Comparison of ENCODE assay signal across 16 cellular contexts in the genomic region with DNA sequence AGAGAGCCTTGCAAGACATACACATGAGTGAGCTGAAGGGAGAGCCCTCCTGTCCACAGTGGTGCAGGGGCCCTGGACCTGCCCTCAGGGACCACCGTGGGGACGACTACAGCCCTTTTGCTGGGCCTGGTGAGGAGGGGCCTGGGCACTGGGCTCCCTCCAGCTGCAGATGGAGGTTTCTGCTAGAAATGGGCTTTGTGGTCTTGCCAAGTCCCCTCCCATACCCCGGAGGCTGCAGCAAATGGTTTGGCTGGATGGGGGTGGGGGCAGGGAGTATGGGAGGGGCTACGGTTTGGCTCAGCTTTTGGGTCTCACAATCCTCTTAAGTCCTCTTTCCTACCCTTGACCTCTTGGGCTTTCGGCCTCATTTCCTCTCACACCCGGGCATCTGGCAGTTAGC. TPM values are rescaled to one million over a fixed set of nuclear protein-coding genes. Genes with fewer than 3 reads are reported as not detected.
A peak's percentile ranks its signal among the peaks of the same experiment; 100 is the strongest.
DNase-seq lines count a peak whose midpoint lies in the region; ATAC-seq and TF ChIP-seq lines count a peak whose summit lies in the region.
"Had no signal": no experiment of that assay in that cellular context is flagged by ENCODE, and none has a peak within 500 bp of the region (broad histone marks: within the 10 kb centered on the region; RNA-seq: fewer than 3 reads in every experiment).

No MANE protein-coding gene starts in this region.

- H3K27ac ChIP-seq in BLaER1 (no peak overlapping the region), body of pancreas (no peak overlapping the region)
- H3K27ac ChIP-seq: suprapubic skin had no signal

- H3K9me3 ChIP-seq in BLaER1 (no peaks in the 10 kb centered on the region), body of pancreas (no peaks in the 10 kb centered on the region)
- H3K9me3 ChIP-seq: suprapubic skin had no signal

- no peaks in the 10 kb centered on the region for H3K36me3 Mint-ChIP-seq in glutamatergic neuron (ENCODE audit: unreplicated experiment)
- peaks cover 4% of the 10 kb centered on the region for H3K36me3 Mint-ChIP-seq in osteocyte (ENCODE audit: unreplicated experiment)

- H3K27me3 ChIP-seq in BLaER1 (no peaks in the 10 kb centered on the region), body of pancreas (no peaks in the 10 kb centered on the region)
- H3K27me3 ChIP-seq: suprapubic skin had no signal

- intact Hi-C loops in body of pancreas (cut with DNase I) = no loop called here

- TF ChIP-seq CTCF in glutamatergic neuron (IDR thresholded peaks at IDR 0.05; ENCODE audit: partially characterized antibody, unreplicated experiment) = no peak
- no peak for TF ChIP-seq CTCF in osteocyte (IDR thresholded peaks at IDR 0.05)
- TF ChIP-seq CTCF in body of pancreas (IDR thresholded peaks at IDR 0.05) = no peak
- no peak for TF ChIP-seq CTCF in GM13976 (IDR thresholded peaks at IDR 0.05; ENCODE audit: borderline replicate concordance, control extremely low read depth, extremely low read depth, insufficient read depth, missing control alignments)

- H3K27me3 Mint-ChIP-seq in glutamatergic neuron (ENCODE audit: unreplicated experiment) = peaks cover 11% of the 10 kb centered on the region
- H3K27me3 Mint-ChIP-seq in osteocyte (ENCODE audit: unreplicated experiment) = no peaks in the 10 kb centered on the region

- peaks cover 63% of the 10 kb centered on the region for H3K4me1 Mint-ChIP-seq in glutamatergic neuron (ENCODE audit: low read depth, unreplicated experiment)
- peaks cover 84% of the 10 kb centered on the region for H3K4me1 Mint-ChIP-seq in osteocyte (ENCODE audit: unreplicated experiment)

- no peak overlapping the region for H3K9ac ChIP-seq in BLaER1

- H4K20me1 ChIP-seq in BLaER1 = peaks cover 100% of the 10 kb centered on the region

- H3K36me3 ChIP-seq in BLaER1 (peaks cover 72% of the 10 kb centered on the region), body of pancreas (replicated peaks in 1 of 2; ENCODE audit: insufficient read depth in 1 of 2, low read depth in 2 of 2) (no peaks in the 10 kb centered on the region)
- H3K36me3 ChIP-seq: suprapubic skin had no signal

- H3K4me2 ChIP-seq in BLaER1 = peak overlapping the region; percentile 99

- TF ChIP-seq POLR2A in body of pancreas (IDR thresholded peaks at IDR 0.05) = no peak
- TF ChIP-seq POLR2A in erythroblast (IDR thresholded peaks at IDR 0.05; ENCODE audit: low read length) = no peak

- peak overlapping the region; percentile 96 for H3K4me3 Mint-ChIP-seq in glutamatergic neuron (ENCODE audit: unreplicated experiment)
- H3K4me3 Mint-ChIP-seq in osteocyte (ENCODE audit: unreplicated experiment) = peak overlapping the region; percentile 40
- H3K4me3 Mint-ChIP-seq: activated CD8-positive, alpha-beta T cell treated with anti-CD3 and anti-CD28 coated beads, Interleukin-2, amount 10 ng/mL, durations not matched to agents 7 days and 5 days; HFFc6 had no signal

- ATAC-seq in HG03442 (IDR thresholded peaks at IDR 0.05; ENCODE audit: unreplicated experiment) (no peak), body of pancreas (no peak)
- ATAC-seq: activated CD8-positive, alpha-beta T cell treated with anti-CD3 and anti-CD28 coated beads, Interleukin-2, amount 10 ng/mL, durations not matched to agents 7 days and 5 days; left cardiac atrium had no signal

- in situ Hi-C loops in GM13976 (cut with MboI; ENCODE audit: low sequenced_read_pairs, unreplicated experiment) = no loop called here

- H3K4me1 ChIP-seq in BLaER1 = peaks cover 83% of the 10 kb centered on the region
- peaks cover 19% of the 10 kb centered on the region for H3K4me1 ChIP-seq in body of pancreas

- peaks cover 20% of the 10 kb centered on the region for H3K9me3 Mint-ChIP-seq in glutamatergic neuron (ENCODE audit: unreplicated experiment)
- H3K9me3 Mint-ChIP-seq in osteocyte (ENCODE audit: unreplicated experiment) = no peaks in the 10 kb centered on the region
- H3K9me3 Mint-ChIP-seq: HFFc6 had no signal

- H3K27ac Mint-ChIP-seq in glutamatergic neuron (ENCODE audit: unreplicated experiment) (peak overlapping the region; percentile 78), osteocyte (ENCODE audit: unreplicated experiment) (peak overlapping the region; percentile 27)
- H3K27ac Mint-ChIP-seq: activated CD8-positive, alpha-beta T cell treated with anti-CD3 and anti-CD28 coated beads, Interleukin-2, amount 10 ng/mL, durations not matched to agents 7 days and 5 days; HFFc6 had no signal

- WGBS in body of pancreas, 2 donors = 77 to 78% methylated on average over 6 of the region's 6 CpGs

- no peak overlapping the region for H3K4me3 ChIP-seq in BLaER1
- no peak overlapping the region for H3K4me3 ChIP-seq in body of pancreas
- H3K4me3 ChIP-seq: suprapubic skin had no signal

- DNase-seq in RPMI7951 (ENCODE audit: low read depth) (peak; percentile 33), glutamatergic neuron (peak; percentile 71), osteocyte (ENCODE audit: extremely low spot score, unreplicated experiment) (no peak), body of pancreas (no peak), GM13976 (ENCODE audit: low spot score) (no peak), erythroblast (lab: John Stamatoyannopoulos, UW) (no peak)
- DNase-seq: activated CD8-positive, alpha-beta T cell treated with anti-CD3 and anti-CD28 coated beads, Interleukin-2, amount 10 ng/mL, durations not matched to agents 7 days and 5 days; activated gamma-delta T cell treated with Interleukin-2 at 50 U/mL for 16 hours; DMS53; HFFc6; left cardiac atrium; NCI-H187; Right ventricle myocardium superior had no signal

RNA-seq across cellular contexts. Expression of gene TET3, which starts 21.7 kb away (rescaled TPM):
- total RNA-seq in RPMI7951 (2014; rRNA removed; shearing (Covaris generic)) = 3.4 and 3.6 TPM in 2 replicates
- total RNA-seq in glutamatergic neuron (ENCODE audit: unreplicated experiment) (92.4 TPM), osteocyte (26.5 and 27.5 TPM in 2 replicates), body of pancreas (1 to 10 TPM; 6.7 to 7.3 TPM)

Comparison
In these comparisons a context has a peak if more than half of its experiments do, and no peak if none do; other contexts are left out.
1. DNase-seq: peak in RPMI7951 (single experiment) and glutamatergic neuron (single experiment); none in osteocyte (single experiment), body of pancreas (0 of 4), GM13976 (single experiment) and erythroblast (0 of 2).